In genomic region chr14:75520852-75521251, GRCh38 we compare ENCODE assay signal across 18 cellular contexts. TPM values are rescaled to one million over a fixed set of nuclear protein-coding genes. Genes with fewer than 3 reads are reported as not detected.
DNase-seq lines count a peak whose midpoint lies in the region; ATAC-seq and TF ChIP-seq lines count a peak whose summit lies in the region.
"Had no signal": no experiment of that assay in that cellular context is flagged by ENCODE, and none has a peak within 500 bp of the region (broad histone marks: within the 10 kb centered on the region; RNA-seq: fewer than 3 reads in every experiment).

No MANE protein-coding gene starts in this region.

- H3K4me3 ChIP-seq in GM12865 (ENCODE audit: low read depth, low read length) (peak overlapping the region; percentile 91), parathyroid adenoma (ENCODE audit: low read depth, low read length) (no peak overlapping the region)
- H3K4me3 ChIP-seq: esophagus squamous epithelium, sigmoid colon, transverse colon had no signal

- CTCF ChIA-PET in activated CD4-positive, alpha-beta T cell treated with anti-CD3 and anti-CD28 coated beads for 36 hours (lab: Charles Lee), result interaction anchor here (0.6 to 6.1 kb wide), 20 partner anchors 8 to 757 kb away, joined by 3 to 27 read pairs (median 4); partner anchors contain the start of genes ERG28, TTLL5 and YLPM1

- intact Hi-C loops in activated CD4-positive, alpha-beta T cell treated with anti-CD3 and anti-CD28 coated beads for 36 hours (cut with DNase I, micrococcal nuclease), result loop anchor here in 1 of 2 experiments (1.0 to 5.0 kb wide), 3 partner anchors 28 to 274 kb away; no protein-coding TSS in a partner anchor

- peaks cover 18% of the 10 kb centered on the region for H3K79me2 ChIP-seq in parathyroid adenoma

- TF ChIP-seq CTCF in GM12865 (IDR thresholded peaks at IDR 0.05; ENCODE audit: insufficient read depth, low read depth, low read length, missing control alignments) (no peak), parathyroid adenoma (IDR thresholded peaks at IDR 0.05) (no peak)

- peaks cover 48% of the 10 kb centered on the region for H3K4me1 ChIP-seq in parathyroid adenoma

- no peak for DNase-seq in activated CD4-positive, alpha-beta T cell treated with anti-CD3 and anti-CD28 coated beads for 36 hours
- no peak for DNase-seq in activated CD4-positive, alpha-beta T cell treated with anti-CD3 and anti-CD28 coated beads, Interleukin-2, amount 50 U/mL, for 1 hour
- DNase-seq in GM12865 (ENCODE audit: low read depth) (no peak), NCI-H128 (lab: John Stamatoyannopoulos, UW; ENCODE audit: unreplicated experiment) (no peak)
- DNase-seq: dermis blood vessel endothelial cell; esophagus squamous epithelium; H7; islet precursor cell; NCI-H69; sigmoid colon; stimulated activated CD4-positive, alpha-beta T cell treated with anti-CD3 and anti-CD28 coated beads, Interleukin-4, amount 100 ng/mL, for 1 hour; transverse colon had no signal

- no peaks in the 10 kb centered on the region for H3K36me3 ChIP-seq in parathyroid adenoma (ENCODE audit: control insufficient read depth, insufficient read depth, low read length)
- H3K36me3 ChIP-seq: esophagus squamous epithelium, sigmoid colon, transverse colon had no signal

- peak overlapping the region; percentile 92 for H2AFZ ChIP-seq in parathyroid adenoma

- ATAC-seq in activated CD4-positive, alpha-beta T cell treated with anti-CD3 and anti-CD28 coated beads for 36 hours, result no peak
- ATAC-seq in HG03432 (IDR thresholded peaks at IDR 0.05; ENCODE audit: unreplicated experiment), result no peak
- no peak for ATAC-seq in SK-N-SH treated with all-trans-retinoic acid at 6 μM for 48 hours
- ATAC-seq: Panc1 had no signal

- peaks cover 1% of the 10 kb centered on the region for H3K9me3 Mint-ChIP-seq in activated CD4-positive, alpha-beta T cell treated with anti-CD3 and anti-CD28 coated beads for 36 hours (ENCODE audit: low read depth)
- no peaks in the 10 kb centered on the region for H3K9me3 Mint-ChIP-seq in activated naive CD8-positive, alpha-beta T cell (ENCODE audit: low read depth)

- H3K4me1 Mint-ChIP-seq in activated CD4-positive, alpha-beta T cell treated with anti-CD3 and anti-CD28 coated beads for 36 hours, result peaks cover 66% of the 10 kb centered on the region
- peaks cover 62% of the 10 kb centered on the region for H3K4me1 Mint-ChIP-seq in activated naive CD8-positive, alpha-beta T cell (ENCODE audit: low read depth)

- peaks cover 40% of the 10 kb centered on the region for H3K36me3 Mint-ChIP-seq in activated CD4-positive, alpha-beta T cell treated with anti-CD3 and anti-CD28 coated beads for 36 hours (ENCODE audit: low read depth)
- peaks cover 13% of the 10 kb centered on the region for H3K36me3 Mint-ChIP-seq in activated naive CD8-positive, alpha-beta T cell

- POLR2A ChIA-PET in activated CD4-positive, alpha-beta T cell treated with anti-CD3 and anti-CD28 coated beads for 36 hours (lab: Charles Lee), result interaction anchor here (0.7 to 5.3 kb wide), 6 partner anchors 19 to 1441 kb away, joined by 3 to 35 read pairs (median 14); no protein-coding TSS in a partner anchor

- H3K27ac Mint-ChIP-seq in activated CD4-positive, alpha-beta T cell treated with anti-CD3 and anti-CD28 coated beads for 36 hours, result peak overlapping the region; percentile 100
- peak overlapping the region; percentile 99 for H3K27ac Mint-ChIP-seq in activated naive CD8-positive, alpha-beta T cell

- H3K9me3 ChIP-seq in parathyroid adenoma (ENCODE audit: control insufficient read depth, low read length), result no peaks in the 10 kb centered on the region
- H3K9me3 ChIP-seq: esophagus squamous epithelium, neutrophil, sigmoid colon, transverse colon had no signal

- H3K27me3 Mint-ChIP-seq in activated CD4-positive, alpha-beta T cell treated with anti-CD3 and anti-CD28 coated beads for 36 hours, result no peaks in the 10 kb centered on the region
- H3K27me3 Mint-ChIP-seq in activated naive CD8-positive, alpha-beta T cell, result no peaks in the 10 kb centered on the region

- no peak overlapping the region for H3K9ac ChIP-seq in parathyroid adenoma

- H3K4me3 Mint-ChIP-seq in activated CD4-positive, alpha-beta T cell treated with anti-CD3 and anti-CD28 coated beads for 36 hours, result peak overlapping the region; percentile 100
- peak overlapping the region; percentile 32 for H3K4me3 Mint-ChIP-seq in activated naive CD8-positive, alpha-beta T cell

- H3K4me2 ChIP-seq in parathyroid adenoma (ENCODE audit: low read length), result peak overlapping the region; percentile 47

- peak overlapping the region; percentile 95 for H3K27ac ChIP-seq in parathyroid adenoma
- H3K27ac ChIP-seq: neutrophil, sigmoid colon had no signal

- H3K27me3 ChIP-seq in parathyroid adenoma (ENCODE audit: control insufficient read depth, insufficient read depth, low read length), result no peaks in the 10 kb centered on the region
- H3K27me3 ChIP-seq: neutrophil, sigmoid colon had no signal

TF ChIP-seq in SK-N-SH treated with all-trans-retinoic acid at 6 μM for 48 hours, 23 proteins besides CTCF, POLR2A, EP300 and RAD21:
- TF ChIP-seq ISL1 (CRISPR knock-in tag; IDR thresholded peaks at IDR 0.05) (no peak), ZFP30 (CRISPR knock-in tag; IDR thresholded peaks at IDR 0.05) (no peak), PPARA (CRISPR knock-in tag; IDR thresholded peaks at IDR 0.05; ENCODE audit: borderline replicate concordance) (no peak)

RNA-seq across cellular contexts. Expression of gene BATF, which starts 1.4 kb away (rescaled TPM):
- total RNA-seq in activated CD4-positive, alpha-beta T cell treated with anti-CD3 and anti-CD28 coated beads for 36 hours, result 100 to 1,000 TPM; 165 to 187 TPM
- total RNA-seq: H7 had no signal

RNA-seq across cellular contexts. Expression of gene FLVCR2, which starts 57.6 kb away (rescaled TPM):
- 1 to 10 TPM; 2.2 to 3.2 TPM for total RNA-seq in activated CD4-positive, alpha-beta T cell treated with anti-CD3 and anti-CD28 coated beads for 36 hours
